ENCODE assay signal across 7 cellular contexts in the genomic region with DNA sequence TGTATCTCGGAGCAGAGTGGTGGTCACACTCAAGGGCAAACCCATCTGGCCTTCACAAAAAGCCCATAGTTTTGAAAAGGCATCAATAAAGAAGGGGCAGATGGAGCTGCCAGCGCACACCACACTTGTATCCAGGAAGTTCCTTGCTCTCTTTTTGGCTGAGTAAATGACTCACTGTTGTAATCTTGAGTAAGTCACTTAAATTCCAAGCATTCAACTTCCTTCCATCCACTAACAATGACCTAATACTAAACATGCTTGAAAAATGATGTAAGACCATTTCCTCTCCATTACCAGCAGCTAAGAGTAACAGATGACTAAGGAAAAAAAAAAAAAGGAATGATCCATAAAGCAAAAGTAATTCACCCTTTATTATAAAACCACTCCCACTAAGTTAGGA.
DNase-seq lines count a peak whose midpoint lies in the region; FAIRE-seq and TF ChIP-seq lines count a peak whose summit lies in the region.

No MANE protein-coding gene starts in this region.

- no peak for TF ChIP-seq EP300 in Ishikawa (IDR thresholded peaks at IDR 0.05; ENCODE audit: borderline replicate concordance)

- DNase-seq in astrocyte of the hippocampus (ENCODE audit: low read depth, low spot score) (peak; percentile 90), iris pigment epithelial cell (ENCODE audit: low read depth) (peak; percentile 99), urothelium cell line (ENCODE audit: low spot score) (peak; percentile 81), RPMI8226 (no peak)
- DNase-seq in activated CD4-positive, alpha-beta T cell treated with anti-CD3 and anti-CD28 coated beads, Interleukin-2, amount 50 U/mL, for 48 hours = no peak
- no peak for DNase-seq in activated T-cell treated with anti-CD3 and anti-CD28 coated beads, Interleukin-2, amount 50 U/mL, for 24 hours

- peaks cover 9% of the 10 kb centered on the region for H3K4me1 Mint-ChIP-seq in activated T-cell treated with anti-CD3 and anti-CD28 coated beads, Interleukin-2, amount 50 U/mL, for 24 hours (ENCODE audit: low read depth)

- H3K27me3 Mint-ChIP-seq in activated T-cell treated with anti-CD3 and anti-CD28 coated beads, Interleukin-2, amount 50 U/mL, for 24 hours = no peaks in the 10 kb centered on the region

- no peak overlapping the region for H3K4me3 Mint-ChIP-seq in activated T-cell treated with anti-CD3 and anti-CD28 coated beads, Interleukin-2, amount 50 U/mL, for 24 hours

- TF ChIP-seq RAD21 in Ishikawa (IDR thresholded peaks at IDR 0.05; ENCODE audit: low read depth) = no peak

- no peaks in the 10 kb centered on the region for H3K9me3 Mint-ChIP-seq in activated T-cell treated with anti-CD3 and anti-CD28 coated beads, Interleukin-2, amount 50 U/mL, for 24 hours

- H3K27ac Mint-ChIP-seq in activated T-cell treated with anti-CD3 and anti-CD28 coated beads, Interleukin-2, amount 50 U/mL, for 24 hours = no peak overlapping the region

- FAIRE-seq in urothelium cell line (lab: Jason Lieb, UNC) = no peak

- H3K36me3 Mint-ChIP-seq in activated T-cell treated with anti-CD3 and anti-CD28 coated beads, Interleukin-2, amount 50 U/mL, for 24 hours (ENCODE audit: low read depth) = no peaks in the 10 kb centered on the region

TF ChIP-seq in Ishikawa, 13 proteins besides CTCF, POLR2A, EP300 and RAD21:
- TF ChIP-seq TCF12 (IDR thresholded peaks at IDR 0.05; ENCODE audit: low read depth) (no peak), FOXM1 (IDR thresholded peaks at IDR 0.05; ENCODE audit: borderline replicate concordance, low read depth) (no peak), NFIC (IDR thresholded peaks at IDR 0.05) (no peak), CREB1 (IDR thresholded peaks at IDR 0.05; ENCODE audit: low read depth) (0 out of 2 replicates have a peak, but pooled peaks have one; percentile 12), TEAD4 (IDR thresholded peaks at IDR 0.05) (peak; percentile 92), CEBPB (IDR thresholded peaks at IDR 0.05) (peak; percentile 72)
- TF ChIP-seq, protein P1, sequence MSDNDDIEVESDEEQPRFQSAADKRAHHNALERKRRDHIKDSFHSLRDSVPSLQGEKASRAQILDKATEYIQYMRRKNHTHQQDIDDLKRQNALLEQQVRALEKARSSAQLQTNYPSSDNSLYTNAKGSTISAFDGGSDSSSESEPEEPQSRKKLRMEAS (IDR thresholded peaks at IDR 0.05) = no peak
- TF ChIP-seq, protein P2, sequence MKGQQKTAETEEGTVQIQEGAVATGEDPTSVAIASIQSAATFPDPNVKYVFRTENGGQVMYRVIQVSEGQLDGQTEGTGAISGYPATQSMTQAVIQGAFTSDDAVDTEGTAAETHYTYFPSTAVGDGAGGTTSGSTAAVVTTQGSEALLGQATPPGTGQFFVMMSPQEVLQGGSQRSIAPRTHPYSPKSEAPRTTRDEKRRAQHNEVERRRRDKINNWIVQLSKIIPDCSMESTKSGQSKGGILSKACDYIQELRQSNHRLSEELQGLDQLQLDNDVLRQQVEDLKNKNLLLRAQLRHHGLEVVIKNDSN (IDR thresholded peaks at IDR 0.05) = no peak

Comparison
In these comparisons a context has a peak if more than half of its experiments do, and no peak if none do; other contexts are left out.
1. DNase-seq: peak in astrocyte of the hippocampus (single experiment), iris pigment epithelial cell (single experiment) and urothelium cell line (single experiment); none in activated CD4-positive, alpha-beta T cell treated with anti-CD3 and anti-CD28 coated beads, Interleukin-2, amount 50 U/mL, for 48 hours (0 of 2), RPMI8226 (single experiment) and activated T-cell treated with anti-CD3 and anti-CD28 coated beads, Interleukin-2, amount 50 U/mL, for 24 hours (single experiment).